ENCODE assay signal across 8 cellular contexts in genomic region chr14:35341454-35342159, GRCh38. TPM values are rescaled to one million over a fixed set of nuclear protein-coding genes. Genes with fewer than 3 reads are reported as not detected.
DNase-seq lines count a peak whose midpoint lies in the region; ATAC-seq and TF ChIP-seq lines count a peak whose summit lies in the region.

No MANE protein-coding gene starts in this region.

- WGBS in heart right ventricle, 2 donors: 12 to 14% methylated on average over 17 of the region's 17 CpGs

- H3K4me3 ChIP-seq in BJ (ENCODE audit: low read depth, low read length): no peak overlapping the region
- no peak overlapping the region for H3K4me3 ChIP-seq in H7 (ENCODE audit: insufficient read depth, low read depth, low read length)
- peak overlapping the region in 9 of 10 donors; percentile 1 to 44 (median 38) for H3K4me3 ChIP-seq in heart right ventricle

- POLR2A ChIA-PET in BJ (lab: Charles Lee): interaction anchor here (0.6 kb wide), 1 partner anchor 62 kb away, joined by 3 read pairs; no protein-coding TSS in a partner anchor

- peak; percentile 37 for DNase-seq in BJ (ENCODE audit: low read depth)
- DNase-seq in H7: peak; percentile 85
- DNase-seq in NCI-H510A (lab: John Stamatoyannopoulos, UW): peak; percentile 97
- peak in 57 of 58 donors; percentile 41 to 99 (median 92) for DNase-seq in anterior cingulate cortex (lab: John Stamatoyannopoulos, UW)
- DNase-seq in heart right ventricle: peak; percentile 95
- peak; percentile 89 to 98 (median 94) for DNase-seq in posterior cingulate gyrus

- H3K27me3 ChIP-seq in BJ (ENCODE audit: control insufficient read depth, insufficient read depth, low read length) (no peaks in the 10 kb centered on the region), H7 (ENCODE audit: control insufficient read depth, insufficient read depth, low read length) (no peaks in the 10 kb centered on the region), heart right ventricle (no peaks in the 10 kb centered on the region)

- H3K36me3 ChIP-seq in BJ (ENCODE audit: control insufficient read depth, insufficient read depth, low read length) (no peaks in the 10 kb centered on the region), H7 (replicated peaks; ENCODE audit: control insufficient read depth, insufficient read depth, low read length) (no peaks in the 10 kb centered on the region), heart right ventricle (no peaks in the 10 kb centered on the region)

- CTCF ChIA-PET in BJ (lab: Yijun Ruan, JAX): interaction anchor here (0.7 kb wide), 1 partner anchor 34 kb away, joined by 3 read pairs; no protein-coding TSS in a partner anchor

- H3K4me1 ChIP-seq in heart right ventricle: peaks cover 20 to 78% (median 52%) of the 10 kb centered on the region in 9 donors

- ATAC-seq in heart right ventricle: peak; percentile 85 to 96 (median 90)
- no peak for ATAC-seq in HG02938 (IDR thresholded peaks at IDR 0.05; ENCODE audit: unreplicated experiment)
- ATAC-seq in HG03521 (IDR thresholded peaks at IDR 0.05; ENCODE audit: unreplicated experiment): no peak

- intact Hi-C loops in heart right ventricle (cut with DNase I) (loop anchor here in 5 of 10 donors (5.0 to 10.0 kb wide), 4 partner anchors 46 to 61 kb away; partner anchors contain the start of genes NFKBIA (in 1 of the 5) and PSMA6 (in 1 of the 5)), posterior cingulate gyrus (cut with DNase I) (loop anchor here (1.0 to 10.0 kb wide), 2 partner anchors 47 to 63 kb away; partner anchors contain the start of genes NFKBIA and PSMA6)

- H3K27ac ChIP-seq in heart right ventricle: peak overlapping the region; percentile 86 to 98 (median 95)

- TF ChIP-seq CTCF in BJ (IDR thresholded peaks at IDR 0.05; ENCODE audit: insufficient read depth, low read depth, low read length) (no peak), heart right ventricle (IDR thresholded peaks at IDR 0.05) (no peak)

- H3K9me3 ChIP-seq in heart right ventricle: no peaks in the 10 kb centered on the region

RNA-seq across cellular contexts. Expression of gene PSMA6, which starts 49.4 kb away (rescaled TPM):
- polyA plus RNA-seq in BJ (2011; rRNA removed) (155 and 216 TPM in 2 replicates), heart right ventricle (100 to 1,000 TPM in 1 of 2 donors, 10 to 100 TPM in 1; 92.3 to 233 TPM)
- 33.4 and 49.3 TPM in 2 replicates for polyA minus RNA-seq in BJ (2011; rRNA and poly(A)+ RNA removed)
- total RNA-seq in H7 (2014; rRNA removed; shearing (Covaris generic)): 206 and 232 TPM in 2 replicates
- total RNA-seq in heart right ventricle: 100 to 1,000 TPM; 150 to 228 (median 166) TPM

Comparison
In these comparisons a context has a peak if more than half of its experiments do, and no peak if none do; other contexts are left out.
1. DNase-seq: peak in every context shown above with its lines; median percentile 97 in NCI-H510A; 95 in heart right ventricle; 94 in posterior cingulate gyrus; 92 in anterior cingulate cortex; 85 in H7; 37 in BJ.
2. H3K4me3 ChIP-seq: peak in heart right ventricle (9 of 10); none in BJ (single experiment) and H7 (single experiment).
3. ATAC-seq: peak in heart right ventricle (8 of 8); none in HG02938 (single experiment) and HG03521 (single experiment).